21 cellular contexts compared by ENCODE assay signal in genomic region chr17:46009681-46010596, GRCh38. TPM values are rescaled to one million over a fixed set of nuclear protein-coding genes. Genes with fewer than 3 reads are reported as not detected.
DNase-seq lines count a peak whose midpoint lies in the region; ATAC-seq, FAIRE-seq and TF ChIP-seq lines count a peak whose summit lies in the region.
"Had no signal": no experiment of that assay in that cellular context is flagged by ENCODE, and none has a peak within 500 bp of the region (broad histone marks: within the 10 kb centered on the region; RNA-seq: fewer than 3 reads in every experiment).

No MANE protein-coding gene starts in this region.

- DNase-seq in HCEC 1CT (peak; percentile 50), Panc1 (ENCODE audit: low read depth, low spot score) (no peak), urothelium cell line (ENCODE audit: low spot score) (no peak), GDM1 (lab: John Stamatoyannopoulos, UW) (no peak), ureter (ENCODE audit: low spot score) (no peak), RPMI8226 (no peak)
- DNase-seq: activated CD8-positive, alpha-beta T cell treated with anti-CD3 and anti-CD28 coated beads, Interleukin-2, amount 10 ng/mL, durations not matched to agents 7 days and 5 days; CD4-positive, alpha-beta T cell; lower lobe of right lung; MG63; NCI-H2107; NCI-H526; Peyer's patch; stimulated activated CD4-positive, alpha-beta T cell treated with anti-CD3 and anti-CD28 coated beads, Interleukin-4, amount 100 ng/mL, for 4 hours had no signal

- BruUV-seq in Panc1 (replicated peaks; lab: Mats Ljungman, UMichigan), result no TSS peak

- POLR2A ChIA-PET in Panc1 (lab: Charles Lee), result no interaction called here

- H3K36me3 ChIP-seq in Panc1 (ENCODE audit: control insufficient read depth, insufficient read depth, low read length), result no peaks in the 10 kb centered on the region
- H3K36me3 ChIP-seq: gastrocnemius medialis, lower lobe of right lung, MG63, Peyer's patch, thoracic aorta had no signal

- intact Hi-C loops in Panc1 (cut with micrococcal nuclease; ENCODE audit: unreplicated experiment), result no loop called here

- ATAC-seq in Panc1, result peak; percentile 40; the same call in 1 of the 2 replicates
- peak; percentile 84 for ATAC-seq in esophagus mucosa
- ATAC-seq: activated CD8-positive, alpha-beta T cell treated with anti-CD3 and anti-CD28 coated beads, Interleukin-2, amount 10 ng/mL, durations not matched to agents 7 days and 5 days; gastrocnemius medialis; lower lobe of right lung had no signal

- H3K27ac ChIP-seq in Panc1 (ENCODE audit: low read length), result no peak overlapping the region
- H3K27ac ChIP-seq: gastrocnemius medialis, lower lobe of right lung, Peyer's patch, skin epidermis, thoracic aorta had no signal

- no peak overlapping the region for H3K4me3 ChIP-seq in Panc1 (ENCODE audit: low read depth in 2 of 2, low read length in 2 of 2)
- H3K4me3 ChIP-seq: gastrocnemius medialis, lower lobe of right lung, MG63, Peyer's patch, skin epidermis, thoracic aorta had no signal

- FAIRE-seq in urothelium cell line (lab: Jason Lieb, UNC), result no peak

- no peaks in the 10 kb centered on the region for H3K9me3 ChIP-seq in Panc1 (ENCODE audit: control insufficient read depth, insufficient read depth, low read depth, low read length)
- H3K9me3 ChIP-seq: gastrocnemius medialis, lower lobe of right lung, MG63, Peyer's patch, thoracic aorta had no signal

- no peaks in the 10 kb centered on the region for H3K27me3 ChIP-seq in Panc1 (ENCODE audit: control insufficient read depth, insufficient read depth, low read length)
- H3K27me3 ChIP-seq: gastrocnemius medialis, MG63, Peyer's patch had no signal

- H3K4me1 ChIP-seq in Panc1 (ENCODE audit: control insufficient read depth, insufficient read depth, low read length), result no peaks in the 10 kb centered on the region
- H3K4me1 ChIP-seq: Peyer's patch had no signal

- CTCF ChIA-PET in Panc1 (lab: Charles Lee), result no interaction called here

- in situ Hi-C loops in Panc1 (cut with HindIII; ENCODE audit: low pct_unique_long_range_greater_than_20kb, low sequenced_read_pairs), result no loop called here

- TF ChIP-seq CTCF in Panc1 (IDR thresholded peaks at IDR 0.05), result no peak

RNA-seq across cellular contexts. Expression of gene STH, which starts 10.9 kb away (rescaled TPM):
- not detected for total RNA-seq in Panc1 (2021; ENCODE audit: unreplicated experiment)
- polyA plus RNA-seq in Panc1 (2012; ENCODE audit: insufficient read length), result not detected
- not detected for total RNA-seq in esophagus mucosa
- total RNA-seq in ureter, result not detected
- total RNA-seq: activated CD8-positive, alpha-beta T cell treated with anti-CD3 and anti-CD28 coated beads, Interleukin-2, amount 10 ng/mL, durations not matched to agents 7 days and 5 days; CD4-positive, alpha-beta T cell; gastrocnemius medialis; lower lobe of right lung; myocyte; osteoblast; Peyer's patch; thoracic aorta; WTC11 had no signal
